1 cellular context compared by ENCODE assay signal in genomic region chr21:37370152-37371040, GRCh38.
TF ChIP-seq lines count a peak whose summit lies in the region.

No MANE protein-coding gene starts in this region.

TF ChIP-seq in HEK293, 187 proteins besides CTCF, POLR2A, EP300 and RAD21 (continued from another document and continues in another):
- TF ChIP-seq ZNF510 (tag by site-specific recombination; IDR thresholded peaks at IDR 0.05; ENCODE audit: insufficient replicate concordance): no peak
- no peak for TF ChIP-seq KLF9 (tag by site-specific recombination; IDR thresholded peaks at IDR 0.05; ENCODE audit: low read depth)
- 0 out of 2 replicates have a peak, but pooled peaks have one; percentile 18 for TF ChIP-seq ZNF600 (tag by site-specific recombination; IDR thresholded peaks at IDR 0.05)
- TF ChIP-seq ZNF623 (tag by site-specific recombination; IDR thresholded peaks at IDR 0.05): peak; percentile 25; the same call in 1 of the 2 replicates
- TF ChIP-seq ZNF2 (tag by site-specific recombination; IDR thresholded peaks at IDR 0.05): peak; percentile 48; the same call in 1 of the 2 replicates
- TF ChIP-seq ZNF843 (tag by site-specific recombination; IDR thresholded peaks at IDR 0.05): peak; percentile 88
- TF ChIP-seq INSM2 (tag by site-specific recombination; IDR thresholded peaks at IDR 0.05): peak; percentile 62; the same call in 1 of the 2 replicates
- no peak for TF ChIP-seq ZNF433 (tag by site-specific recombination; IDR thresholded peaks at IDR 0.05; ENCODE audit: low read depth)
- peak; percentile 75; the same call in 1 of the 2 replicates for TF ChIP-seq TCF7L2 (IDR thresholded peaks at IDR 0.05; ENCODE audit: borderline replicate concordance, low read depth, low read length)
- TF ChIP-seq ZSCAN4 (tag by site-specific recombination; IDR thresholded peaks at IDR 0.05): 0 out of 2 replicates have a peak, but pooled peaks have one; percentile 17
- TF ChIP-seq OSR2 (tag by site-specific recombination; IDR thresholded peaks at IDR 0.05): peak; percentile 83
- TF ChIP-seq ZNF701 (tag by site-specific recombination; IDR thresholded peaks at IDR 0.05): no peak
- peak; percentile 81 for TF ChIP-seq ZNF24 (tag by site-specific recombination; IDR thresholded peaks at IDR 0.05)
- TF ChIP-seq ZNF140 (tag by site-specific recombination; IDR thresholded peaks at IDR 0.05): no peak
- peak; percentile 95 for TF ChIP-seq FEZF1 (tag by site-specific recombination; IDR thresholded peaks at IDR 0.05)
- TF ChIP-seq SP3 (tag by site-specific recombination; IDR thresholded peaks at IDR 0.05): peak; percentile 45; the same call in 1 of the 2 replicates
- peak; percentile 70 for TF ChIP-seq ZEB2 (tag by site-specific recombination; IDR thresholded peaks at IDR 0.05)
- peak; percentile 88 for TF ChIP-seq PRDM4 (tag by site-specific recombination; IDR thresholded peaks at IDR 0.05)
- TF ChIP-seq ZNF624 (tag by site-specific recombination; IDR thresholded peaks at IDR 0.05): 0 out of 2 replicates have a peak, but pooled peaks have one; percentile 43
- TF ChIP-seq KLF7 (tag by site-specific recombination; IDR thresholded peaks at IDR 0.05; ENCODE audit: borderline replicate concordance): no peak; the same call in 1 of the 2 replicates
- TF ChIP-seq ZNF660 (tag by site-specific recombination; IDR thresholded peaks at IDR 0.05): 0 out of 2 replicates have a peak, but pooled peaks have one; percentile 28
- peak; percentile 44; the same call in 1 of the 2 replicates for TF ChIP-seq ZNF324 (tag by site-specific recombination; IDR thresholded peaks at IDR 0.05)
- 0 out of 2 replicates have a peak, but pooled peaks have one; percentile 51 for TF ChIP-seq ZNF362 (tag by site-specific recombination; IDR thresholded peaks at IDR 0.05)
- peak; percentile 56 for TF ChIP-seq ZBTB8A (tag by site-specific recombination; IDR thresholded peaks at IDR 0.05)
- TF ChIP-seq ATF2 (tag by site-specific recombination; IDR thresholded peaks at IDR 0.05; ENCODE audit: low read depth): peak; percentile 58
- TF ChIP-seq ZNF585B (tag by site-specific recombination; IDR thresholded peaks at IDR 0.05): no peak
- TF ChIP-seq ZXDB (tag by site-specific recombination; IDR thresholded peaks at IDR 0.05): peak; percentile 88
- peak; percentile 74 for TF ChIP-seq TRIM28 (IDR thresholded peaks at IDR 0.05; ENCODE audit: borderline replicate concordance, low read length)
- peak; percentile 60; the same call in 1 of the 2 replicates for TF ChIP-seq ZFP3 (tag by site-specific recombination; IDR thresholded peaks at IDR 0.05; ENCODE audit: low read depth)
- TF ChIP-seq ZNF18 (tag by site-specific recombination; IDR thresholded peaks at IDR 0.05): peak; percentile 87
- peak; percentile 36 for TF ChIP-seq ZNF335 (tag by site-specific recombination; conservative IDR thresholded peaks at IDR 0.05)
- peak; percentile 40; the same call in 1 of the 2 replicates for TF ChIP-seq ZNF513 (tag by site-specific recombination; IDR thresholded peaks at IDR 0.05)
- no peak for TF ChIP-seq ZNF518A (tag by site-specific recombination; conservative IDR thresholded peaks at IDR 0.05; ENCODE audit: low read depth)
- TF ChIP-seq ZNF10 (tag by site-specific recombination; IDR thresholded peaks at IDR 0.05): peak; percentile 83
- TF ChIP-seq ZNF629 (tag by site-specific recombination; IDR thresholded peaks at IDR 0.05): peak; percentile 93
- TF ChIP-seq ZNF354C (tag by site-specific recombination; IDR thresholded peaks at IDR 0.05; ENCODE audit: borderline replicate concordance, low read depth): no peak
- peak; percentile 33; the same call in 1 of the 2 replicates for TF ChIP-seq ZNF398 (tag by site-specific recombination; IDR thresholded peaks at IDR 0.05)
- peak; percentile 67 for TF ChIP-seq ZBTB21 (tag by site-specific recombination; IDR thresholded peaks at IDR 0.05)
- peak; percentile 81 for TF ChIP-seq IKZF3 (tag by site-specific recombination; IDR thresholded peaks at IDR 0.05)
